Comparison of ENCODE assay signal across 37 cellular contexts in genomic region chr2:156736950-156737349, GRCh38.
"Had no signal": no experiment of that assay in that cellular context is flagged by ENCODE, and none has a peak within 500 bp of the region (broad histone marks: within the 10 kb centered on the region; RNA-seq: fewer than 3 reads in every experiment).

No MANE protein-coding gene starts in this region.

- H3K36me3 Mint-ChIP-seq: activated naive CD4-positive, alpha-beta T cell treated with anti-CD3 and anti-CD28 coated beads, Interleukin-2, amount 50 U/mL, for 72 hours; activated naive CD8-positive, alpha-beta T cell treated with anti-CD3 and anti-CD28 coated beads for 36 hours had no signal

- H3K27me3 ChIP-seq: adrenal gland, body of pancreas, brain microvascular endothelial cell, breast epithelium had no signal

- DNase-seq: activated CD4-positive, alpha-beta memory T cell treated with anti-CD3 and anti-CD28 coated beads, Interleukin-2, amount 10 ng/mL, durations not matched to agents 7 days and 5 days; activated CD4-positive, alpha-beta T cell treated with anti-CD3 and anti-CD28 coated beads for 1 hour; activated CD4-positive, alpha-beta T cell treated with anti-CD3 and anti-CD28 coated beads for 36 hours; activated CD4-positive, alpha-beta T cell treated with anti-CD3 and anti-CD28 coated beads for 48 hours; activated CD4-positive, alpha-beta T cell treated with anti-CD3 and anti-CD28 coated beads, Interleukin-2, amount 10 ng/mL, durations not matched to agents 7 days and 5 days; activated CD4-positive, alpha-beta T cell treated with anti-CD3 and anti-CD28 coated beads, Interleukin-2, amount 50 U/mL, for 48 hours; activated CD4-positive, CD25-positive, alpha-beta regulatory T cell; activated CD8-positive, alpha-beta memory T cell treated with anti-CD3 and anti-CD28 coated beads, Interleukin-2, amount 50 U/mL, for 4 hours; activated effector memory CD4-positive, alpha-beta T cell treated with anti-CD3 and anti-CD28 coated beads, Interleukin-2, amount 50 U/mL, for 16 hours; activated gamma-delta T cell treated with Interleukin-2 at 50 U/mL for 16 hours; activated naive CD4-positive, alpha-beta T cell; activated naive CD4-positive, alpha-beta T cell treated with anti-CD3 and anti-CD28 coated beads for 36 hours; activated naive CD4-positive, alpha-beta T cell treated with anti-CD3 and anti-CD28 coated beads, Interleukin-2, amount 50 U/mL, for 16 hours; activated naive CD8-positive, alpha-beta T cell treated with anti-CD3 and anti-CD28 coated beads for 36 hours; activated T-cell treated with anti-CD3 and anti-CD28 coated beads for 4 hours; activated T-cell treated with anti-CD3 and anti-CD28 coated beads, Interleukin-2, amount 50 U/mL, for 1 hour; activated T-cell treated with anti-CD3 and anti-CD28 coated beads, Interleukin-2, amount 50 U/mL, for 4 hours; activated T-cell treated with anti-CD3 and anti-CD28 coated beads, Interleukin-2, amount 50 U/mL, for 72 hours; adrenal gland; amniotic stem cell; aorta; body of pancreas; brain microvascular endothelial cell; central memory CD4-positive, alpha-beta T cell; T-helper 1 cell; T-helper 2 cell; T-helper 9 cell had no signal

- FAIRE-seq: astrocyte, TTC549 had no signal

- H3K27me3 Mint-ChIP-seq: activated CD4-positive, alpha-beta memory T cell treated with anti-CD3 and anti-CD28 coated beads, Interleukin-2, amount 10 ng/mL, durations not matched to agents 7 days and 5 days had no signal

- H3K4me3 Mint-ChIP-seq: activated CD4-positive, alpha-beta memory T cell treated with anti-CD3 and anti-CD28 coated beads, Interleukin-2, amount 10 ng/mL, durations not matched to agents 7 days and 5 days; activated CD4-positive, alpha-beta T cell treated with anti-CD3 and anti-CD28 coated beads for 36 hours; activated CD4-positive, alpha-beta T cell treated with anti-CD3 and anti-CD28 coated beads, Interleukin-2, amount 10 ng/mL, durations not matched to agents 7 days and 5 days; activated naive CD4-positive, alpha-beta T cell treated with anti-CD3 and anti-CD28 coated beads for 36 hours; activated naive CD8-positive, alpha-beta T cell treated with anti-CD3 and anti-CD28 coated beads for 36 hours; activated T-cell treated with anti-CD3 and anti-CD28 coated beads, Interleukin-2, amount 50 U/mL, for 4 hours; activated T-cell treated with anti-CD3 and anti-CD28 coated beads, Interleukin-2, amount 50 U/mL, for 72 hours; activated T-helper 1 cell treated with anti-CD3 and anti-CD28 coated beads, Interleukin-12 subunit alpha, Interleukin-12 subunit beta, Interleukin-2, Interleukin-4 antibody, amounts not matched to agents 30 ng/mL and 10 ng/mL and 1 ng/mL, durations not matched to agents 14 hours and 24 hours and 36 hours; activated T-helper 17 cell treated with anti-CD3 and anti-CD28 coated beads, Interleukin-2, amount 50 U/mL, for 72 hours; T-helper 1 cell treated with Interleukin-12 subunit alpha and Interleukin-12 subunit beta and Interleukin-4 antibody, amounts not matched to agents 30 μg/mL and 1 μg/mL, for 36 hours; T-helper 2 cell treated with Interferon-gamma antibody and Interleukin-4, amounts not matched to agents 5 μg/mL and 100 μg/mL, for 36 hours had no signal

- H3K9me3 ChIP-seq: adrenal gland, body of pancreas, breast epithelium had no signal

- H3K27ac Mint-ChIP-seq: activated CD4-positive, alpha-beta memory T cell treated with anti-CD3 and anti-CD28 coated beads, Interleukin-2, amount 10 ng/mL, durations not matched to agents 7 days and 5 days; activated CD4-positive, alpha-beta T cell treated with anti-CD3 and anti-CD28 coated beads for 36 hours; activated CD4-positive, alpha-beta T cell treated with anti-CD3 and anti-CD28 coated beads, Interleukin-2, amount 10 ng/mL, durations not matched to agents 7 days and 5 days; activated naive CD4-positive, alpha-beta T cell treated with anti-CD3 and anti-CD28 coated beads for 36 hours; activated naive CD4-positive, alpha-beta T cell treated with anti-CD3 and anti-CD28 coated beads, Interleukin-2, amount 50 U/mL, for 72 hours; activated naive CD8-positive, alpha-beta T cell treated with anti-CD3 and anti-CD28 coated beads for 36 hours; activated T-cell treated with anti-CD3 and anti-CD28 coated beads, Interleukin-2, amount 50 U/mL, for 72 hours; activated T-helper 1 cell treated with anti-CD3 and anti-CD28 coated beads, Interleukin-12 subunit alpha, Interleukin-12 subunit beta, Interleukin-2, Interleukin-4 antibody, amounts not matched to agents 30 ng/mL and 10 ng/mL and 1 ng/mL, durations not matched to agents 14 hours and 24 hours and 36 hours; activated T-helper 17 cell treated with anti-CD3 and anti-CD28 coated beads, Interleukin-2, amount 50 U/mL, for 72 hours; T-helper 1 cell treated with Interleukin-12 subunit alpha and Interleukin-12 subunit beta and Interleukin-4 antibody, amounts not matched to agents 30 μg/mL and 1 μg/mL, for 36 hours; T-helper 2 cell treated with Interferon-gamma antibody and Interleukin-4, amounts not matched to agents 5 μg/mL and 100 μg/mL, for 36 hours had no signal

- H3K36me3 ChIP-seq: adrenal gland, brain microvascular endothelial cell, breast epithelium had no signal

- H3K27ac ChIP-seq: adrenal gland, body of pancreas, brain microvascular endothelial cell, breast epithelium, VCaP had no signal

- H3K4me1 Mint-ChIP-seq: activated CD4-positive, alpha-beta memory T cell treated with anti-CD3 and anti-CD28 coated beads, Interleukin-2, amount 10 ng/mL, durations not matched to agents 7 days and 5 days; activated CD4-positive, alpha-beta T cell treated with anti-CD3 and anti-CD28 coated beads for 36 hours; activated CD4-positive, alpha-beta T cell treated with anti-CD3 and anti-CD28 coated beads, Interleukin-2, amount 10 ng/mL, durations not matched to agents 7 days and 5 days; activated naive CD8-positive, alpha-beta T cell treated with anti-CD3 and anti-CD28 coated beads for 36 hours; activated T-helper 17 cell treated with anti-CD3 and anti-CD28 coated beads, Interleukin-2, amount 50 U/mL, for 72 hours had no signal

- ATAC-seq: activated CD4-positive, alpha-beta T cell treated with anti-CD3 and anti-CD28 coated beads for 36 hours; activated CD4-positive, CD25-positive, alpha-beta regulatory T cell treated with anti-CD3 and anti-CD28 coated beads, Interleukin-2, amount 50 U/mL, for 24 hours; activated naive CD4-positive, alpha-beta T cell treated with anti-CD3 and anti-CD28 coated beads, Interleukin-2, amount 50 U/mL, for 72 hours; activated T-cell treated with anti-CD3 and anti-CD28 coated beads, Interleukin-2, amount 50 U/mL, for 4 hours; activated T-cell treated with anti-CD3 and anti-CD28 coated beads, Interleukin-2, amount 50 U/mL, for 72 hours; activated T-helper 17 cell treated with anti-CD3 and anti-CD28 coated beads, Interleukin-2, amount 50 U/mL, for 72 hours; body of pancreas had no signal

- H3K4me1 ChIP-seq: adrenal gland, body of pancreas, breast epithelium had no signal

- H3K9me3 Mint-ChIP-seq: activated CD4-positive, alpha-beta memory T cell treated with anti-CD3 and anti-CD28 coated beads, Interleukin-2, amount 10 ng/mL, durations not matched to agents 7 days and 5 days; activated CD4-positive, alpha-beta T cell treated with anti-CD3 and anti-CD28 coated beads, Interleukin-2, amount 10 ng/mL, durations not matched to agents 7 days and 5 days; activated naive CD4-positive, alpha-beta T cell treated with anti-CD3 and anti-CD28 coated beads for 36 hours; activated naive CD4-positive, alpha-beta T cell treated with anti-CD3 and anti-CD28 coated beads, Interleukin-2, amount 50 U/mL, for 72 hours; activated naive CD8-positive, alpha-beta T cell treated with anti-CD3 and anti-CD28 coated beads for 36 hours; activated T-cell treated with anti-CD3 and anti-CD28 coated beads, Interleukin-2, amount 50 U/mL, for 4 hours; activated T-cell treated with anti-CD3 and anti-CD28 coated beads, Interleukin-2, amount 50 U/mL, for 72 hours; activated T-helper 1 cell treated with anti-CD3 and anti-CD28 coated beads, Interleukin-12 subunit alpha, Interleukin-12 subunit beta, Interleukin-2, Interleukin-4 antibody, amounts not matched to agents 30 ng/mL and 10 ng/mL and 1 ng/mL, durations not matched to agents 14 hours and 24 hours and 36 hours; activated T-helper 17 cell treated with anti-CD3 and anti-CD28 coated beads, Interleukin-2, amount 50 U/mL, for 72 hours; T-helper 1 cell treated with Interleukin-12 subunit alpha and Interleukin-12 subunit beta and Interleukin-4 antibody, amounts not matched to agents 30 μg/mL and 1 μg/mL, for 36 hours; T-helper 2 cell treated with Interferon-gamma antibody and Interleukin-4, amounts not matched to agents 5 μg/mL and 100 μg/mL, for 36 hours had no signal

- H3K4me3 ChIP-seq: adrenal gland, body of pancreas, breast epithelium had no signal
